In the genomic region with DNA sequence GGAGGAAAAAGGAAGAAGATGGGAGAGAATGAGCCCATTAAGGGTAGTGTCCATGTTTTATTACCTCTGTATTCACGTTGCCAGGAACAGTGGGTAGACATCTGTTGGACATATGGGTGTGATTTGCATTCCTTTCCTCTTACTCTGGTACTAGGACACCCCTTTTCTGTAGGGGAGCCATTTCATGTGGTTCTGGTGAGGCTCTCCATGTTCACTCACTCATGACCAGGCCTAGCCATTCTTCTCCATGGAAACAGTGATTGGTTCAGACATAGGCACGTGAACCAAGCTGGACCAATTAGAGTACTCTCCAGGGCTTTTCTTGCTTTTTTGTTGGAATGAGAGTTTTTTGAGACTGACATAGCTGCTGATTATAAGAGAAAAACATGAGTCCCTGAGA, we compare ENCODE assay signal across 1 cellular context.
TF ChIP-seq lines count a peak whose summit lies in the region.

No MANE protein-coding gene starts in this region.

TF ChIP-seq in GM12878, 131 proteins besides CTCF, POLR2A, EP300 and RAD21:
- no peak for TF ChIP-seq SUZ12 (IDR thresholded peaks at IDR 0.05; ENCODE audit: unreplicated experiment)
- TF ChIP-seq, protein P1, sequence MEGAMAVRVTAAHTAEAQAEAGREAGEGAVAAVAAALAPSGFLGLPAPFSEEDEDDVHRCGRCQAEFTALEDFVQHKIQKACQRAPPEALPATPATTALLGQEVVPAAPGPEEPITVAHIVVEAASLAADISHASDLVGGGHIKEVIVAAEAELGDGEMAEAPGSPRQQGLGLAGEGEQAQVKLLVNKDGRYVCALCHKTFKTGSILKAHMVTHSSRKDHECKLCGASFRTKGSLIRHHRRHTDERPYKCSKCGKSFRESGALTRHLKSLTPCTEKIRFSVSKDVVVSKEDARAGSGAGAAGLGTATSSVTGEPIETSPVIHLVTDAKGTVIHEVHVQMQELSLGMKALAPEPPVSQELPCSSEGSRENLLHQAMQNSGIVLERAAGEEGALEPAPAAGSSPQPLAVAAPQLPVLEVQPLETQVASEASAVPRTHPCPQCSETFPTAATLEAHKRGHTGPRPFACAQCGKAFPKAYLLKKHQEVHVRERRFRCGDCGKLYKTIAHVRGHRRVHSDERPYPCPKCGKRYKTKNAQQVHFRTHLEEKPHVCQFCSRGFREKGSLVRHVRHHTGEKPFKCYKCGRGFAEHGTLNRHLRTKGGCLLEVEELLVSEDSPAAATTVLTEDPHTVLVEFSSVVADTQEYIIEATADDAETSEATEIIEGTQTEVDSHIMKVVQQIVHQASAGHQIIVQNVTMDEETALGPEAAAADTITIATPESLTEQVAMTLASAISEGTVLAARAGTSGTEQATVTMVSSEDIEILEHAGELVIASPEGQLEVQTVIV (IDR thresholded peaks at IDR 0.05; ENCODE audit: borderline replicate concordance, partially characterized antibody), result no peak
- no peak for TF ChIP-seq CHD2 (IDR thresholded peaks at IDR 0.05; ENCODE audit: borderline replicate concordance, low read depth, low read length)
- no peak for TF ChIP-seq CBFB (IDR thresholded peaks at IDR 0.05; ENCODE audit: low read depth)
- TF ChIP-seq, protein P2, sequence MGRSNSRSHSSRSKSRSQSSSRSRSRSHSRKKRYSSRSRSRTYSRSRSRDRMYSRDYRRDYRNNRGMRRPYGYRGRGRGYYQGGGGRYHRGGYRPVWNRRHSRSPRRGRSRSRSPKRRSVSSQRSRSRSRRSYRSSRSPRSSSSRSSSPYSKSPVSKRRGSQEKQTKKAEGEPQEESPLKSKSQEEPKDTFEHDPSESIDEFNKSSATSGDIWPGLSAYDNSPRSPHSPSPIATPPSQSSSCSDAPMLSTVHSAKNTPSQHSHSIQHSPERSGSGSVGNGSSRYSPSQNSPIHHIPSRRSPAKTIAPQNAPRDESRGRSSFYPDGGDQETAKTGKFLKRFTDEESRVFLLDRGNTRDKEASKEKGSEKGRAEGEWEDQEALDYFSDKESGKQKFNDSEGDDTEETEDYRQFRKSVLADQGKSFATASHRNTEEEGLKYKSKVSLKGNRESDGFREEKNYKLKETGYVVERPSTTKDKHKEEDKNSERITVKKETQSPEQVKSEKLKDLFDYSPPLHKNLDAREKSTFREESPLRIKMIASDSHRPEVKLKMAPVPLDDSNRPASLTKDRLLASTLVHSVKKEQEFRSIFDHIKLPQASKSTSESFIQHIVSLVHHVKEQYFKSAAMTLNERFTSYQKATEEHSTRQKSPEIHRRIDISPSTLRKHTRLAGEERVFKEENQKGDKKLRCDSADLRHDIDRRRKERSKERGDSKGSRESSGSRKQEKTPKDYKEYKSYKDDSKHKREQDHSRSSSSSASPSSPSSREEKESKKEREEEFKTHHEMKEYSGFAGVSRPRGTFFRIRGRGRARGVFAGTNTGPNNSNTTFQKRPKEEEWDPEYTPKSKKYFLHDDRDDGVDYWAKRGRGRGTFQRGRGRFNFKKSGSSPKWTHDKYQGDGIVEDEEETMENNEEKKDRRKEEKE (IDR thresholded peaks at IDR 0.05), result no peak
- TF ChIP-seq, protein P3, sequence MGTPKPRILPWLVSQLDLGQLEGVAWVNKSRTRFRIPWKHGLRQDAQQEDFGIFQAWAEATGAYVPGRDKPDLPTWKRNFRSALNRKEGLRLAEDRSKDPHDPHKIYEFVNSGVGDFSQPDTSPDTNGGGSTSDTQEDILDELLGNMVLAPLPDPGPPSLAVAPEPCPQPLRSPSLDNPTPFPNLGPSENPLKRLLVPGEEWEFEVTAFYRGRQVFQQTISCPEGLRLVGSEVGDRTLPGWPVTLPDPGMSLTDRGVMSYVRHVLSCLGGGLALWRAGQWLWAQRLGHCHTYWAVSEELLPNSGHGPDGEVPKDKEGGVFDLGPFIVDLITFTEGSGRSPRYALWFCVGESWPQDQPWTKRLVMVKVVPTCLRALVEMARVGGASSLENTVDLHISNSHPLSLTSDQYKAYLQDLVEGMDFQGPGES (IDR thresholded peaks at IDR 0.05), result no peak
- no peak for TF ChIP-seq GATAD2B (conservative IDR thresholded peaks at IDR 0.05; ENCODE audit: low read depth)
- TF ChIP-seq, protein P4, sequence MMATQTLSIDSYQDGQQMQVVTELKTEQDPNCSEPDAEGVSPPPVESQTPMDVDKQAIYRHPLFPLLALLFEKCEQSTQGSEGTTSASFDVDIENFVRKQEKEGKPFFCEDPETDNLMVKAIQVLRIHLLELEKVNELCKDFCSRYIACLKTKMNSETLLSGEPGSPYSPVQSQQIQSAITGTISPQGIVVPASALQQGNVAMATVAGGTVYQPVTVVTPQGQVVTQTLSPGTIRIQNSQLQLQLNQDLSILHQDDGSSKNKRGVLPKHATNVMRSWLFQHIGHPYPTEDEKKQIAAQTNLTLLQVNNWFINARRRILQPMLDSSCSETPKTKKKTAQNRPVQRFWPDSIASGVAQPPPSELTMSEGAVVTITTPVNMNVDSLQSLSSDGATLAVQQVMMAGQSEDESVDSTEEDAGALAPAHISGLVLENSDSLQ (IDR thresholded peaks at IDR 0.05), result no peak
- no peak for TF ChIP-seq TCF3 (IDR thresholded peaks at IDR 0.05; ENCODE audit: borderline replicate concordance, insufficient read depth, low read depth, low read length)
- TF ChIP-seq, protein P5, sequence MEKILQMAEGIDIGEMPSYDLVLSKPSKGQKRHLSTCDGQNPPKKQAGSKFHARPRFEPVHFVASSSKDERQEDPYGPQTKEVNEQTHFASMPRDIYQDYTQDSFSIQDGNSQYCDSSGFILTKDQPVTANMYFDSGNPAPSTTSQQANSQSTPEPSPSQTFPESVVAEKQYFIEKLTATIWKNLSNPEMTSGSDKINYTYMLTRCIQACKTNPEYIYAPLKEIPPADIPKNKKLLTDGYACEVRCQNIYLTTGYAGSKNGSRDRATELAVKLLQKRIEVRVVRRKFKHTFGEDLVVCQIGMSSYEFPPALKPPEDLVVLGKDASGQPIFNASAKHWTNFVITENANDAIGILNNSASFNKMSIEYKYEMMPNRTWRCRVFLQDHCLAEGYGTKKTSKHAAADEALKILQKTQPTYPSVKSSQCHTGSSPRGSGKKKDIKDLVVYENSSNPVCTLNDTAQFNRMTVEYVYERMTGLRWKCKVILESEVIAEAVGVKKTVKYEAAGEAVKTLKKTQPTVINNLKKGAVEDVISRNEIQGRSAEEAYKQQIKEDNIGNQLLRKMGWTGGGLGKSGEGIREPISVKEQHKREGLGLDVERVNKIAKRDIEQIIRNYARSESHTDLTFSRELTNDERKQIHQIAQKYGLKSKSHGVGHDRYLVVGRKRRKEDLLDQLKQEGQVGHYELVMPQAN (conservative IDR thresholded peaks at IDR 0.05), result no peak
- no peak for TF ChIP-seq NRF1 (conservative IDR thresholded peaks at IDR 0.05; ENCODE audit: low read depth, low read length)
- no peak for TF ChIP-seq ZNF207 (IDR thresholded peaks at IDR 0.05; ENCODE audit: borderline replicate concordance)
- no peak for TF ChIP-seq NBN (IDR thresholded peaks at IDR 0.05)
